14 cellular contexts compared by ENCODE assay signal in genomic region chr10:76115471-76116155, GRCh38.
DNase-seq lines count a peak whose midpoint lies in the region; ATAC-seq and TF ChIP-seq lines count a peak whose summit lies in the region.
"Had no signal": no experiment of that assay in that cellular context is flagged by ENCODE, and none has a peak within 500 bp of the region (broad histone marks: within the 10 kb centered on the region; RNA-seq: fewer than 3 reads in every experiment).

No MANE protein-coding gene starts in this region.

- no peak overlapping the region for H3K4me3 Mint-ChIP-seq in Caco-2 (ENCODE audit: unreplicated experiment)
- H3K4me3 Mint-ChIP-seq: B cell, mesothelial cell of epicardium had no signal

- no peak for TF ChIP-seq POLR2A in uterus (IDR thresholded peaks at IDR 0.05)

- H3K27me3 ChIP-seq in Caco-2 (replicated peaks; ENCODE audit: control insufficient read depth, insufficient read depth, low read length) (no peaks in the 10 kb centered on the region), uterus (no peaks in the 10 kb centered on the region)
- H3K27me3 ChIP-seq: esophagus squamous epithelium, upper lobe of left lung had no signal

- H3K9me3 ChIP-seq in Caco-2 = no peaks in the 10 kb centered on the region
- no peaks in the 10 kb centered on the region for H3K9me3 ChIP-seq in uterus
- H3K9me3 ChIP-seq: esophagus squamous epithelium, upper lobe of left lung had no signal

- CTCF ChIA-PET in Caco-2 (lab: Charles Lee) (interaction anchor here (2.1 kb wide), 1 partner anchor 65 kb away, joined by 7 read pairs; no protein-coding TSS in a partner anchor), HEK293T (lab: Yijun Ruan, JAX) (interaction anchor here (2.3 kb wide), 1 partner anchor 187 kb away, joined by 10 read pairs; no protein-coding TSS in a partner anchor)

- ATAC-seq in GM19035 (IDR thresholded peaks at IDR 0.05; ENCODE audit: unreplicated experiment) = no peak
- no peak for ATAC-seq in HG03565 (IDR thresholded peaks at IDR 0.05; ENCODE audit: unreplicated experiment)

- peaks cover 9% of the 10 kb centered on the region for H3K36me3 Mint-ChIP-seq in Caco-2 (ENCODE audit: insufficient read depth, unreplicated experiment)
- H3K36me3 Mint-ChIP-seq: mesothelial cell of epicardium had no signal

- no TSS peak for BruUV-seq in Caco-2 (replicated peaks; lab: Mats Ljungman, UMichigan)

- POLR2A ChIA-PET in Caco-2 (lab: Charles Lee) (no interaction called here), HEK293T (lab: Yijun Ruan, JAX) (interaction anchor here (0.6 to 2.4 kb wide), 6 partner anchors 188 to 715 kb away, joined by 3 to 9 read pairs (median 3); partner anchors contain the start of gene ZNF503)

- H3K4me1 ChIP-seq in Caco-2 (peaks cover 35% of the 10 kb centered on the region), uterus (no peaks in the 10 kb centered on the region)

- intact Hi-C loops in Caco-2 (cut with micrococcal nuclease; ENCODE audit: unreplicated experiment) = no loop called here
- intact Hi-C loops in uterus (cut with DNase I; ENCODE audit: low total_unique reads) = no loop called here

- H3K36me3 ChIP-seq in Caco-2 (ENCODE audit: control insufficient read depth, insufficient read depth, low read length) (no peaks in the 10 kb centered on the region), uterus (no peaks in the 10 kb centered on the region)
- H3K36me3 ChIP-seq: esophagus squamous epithelium, upper lobe of left lung had no signal

- peaks cover 16% of the 10 kb centered on the region for H3K9me3 Mint-ChIP-seq in Caco-2 (ENCODE audit: unreplicated experiment)
- H3K9me3 Mint-ChIP-seq: mesothelial cell of epicardium had no signal

- DNase-seq in Caco-2 (peak in 1 of 2 experiments; percentile 50), HEK293T (ENCODE audit: extremely low spot score) (no peak), SK-N-DZ (ENCODE audit: low spot score) (peak; percentile 77), myocyte (ENCODE audit: low read depth) (peak; percentile 94), uterus (no peak), iPS-NIHi11 (ENCODE audit: low spot score) (no peak)
- DNase-seq: activated T-cell treated with anti-CD3 and anti-CD28 coated beads, Interleukin-2, amount 50 U/mL, for 1 hour; cortex of kidney; esophagus squamous epithelium; upper lobe of left lung had no signal

- peaks cover 41% of the 10 kb centered on the region for H3K4me1 Mint-ChIP-seq in Caco-2 (ENCODE audit: low read depth, unreplicated experiment)
- H3K4me1 Mint-ChIP-seq: B cell had no signal

- peak overlapping the region; percentile 39 for H3K27ac Mint-ChIP-seq in Caco-2 (ENCODE audit: unreplicated experiment)
- H3K27ac Mint-ChIP-seq: B cell, mesothelial cell of epicardium had no signal

- no peak overlapping the region for H3K27ac ChIP-seq in uterus
- H3K27ac ChIP-seq: esophagus squamous epithelium, upper lobe of left lung had no signal

- no peaks in the 10 kb centered on the region for H3K27me3 Mint-ChIP-seq in Caco-2 (ENCODE audit: insufficient read depth, unreplicated experiment)

- TF ChIP-seq CTCF in Caco-2 (IDR thresholded peaks at IDR 0.05; ENCODE audit: insufficient read depth in 1 of 2, low read depth in 1 of 2, low read length in 1 of 2, severe bottlenecking in 1 of 2, unreplicated experiment in 1 of 2) (no peak), uterus (IDR thresholded peaks at IDR 0.05) (no peak)

- no peak overlapping the region for H3K4me3 ChIP-seq in Caco-2 (ENCODE audit: low read depth, low read length)
- no peak overlapping the region for H3K4me3 ChIP-seq in uterus
- H3K4me3 ChIP-seq: esophagus squamous epithelium, upper lobe of left lung had no signal

TF ChIP-seq in HEK293T, 16 proteins besides CTCF, POLR2A, EP300 and RAD21:
- TF ChIP-seq FOXA1 (IDR thresholded peaks at IDR 0.05) (no peak), NFRKB (IDR thresholded peaks at IDR 0.05) (no peak), PKNOX1 (IDR thresholded peaks at IDR 0.05) (peak; percentile 96), CTBP1 (IDR thresholded peaks at IDR 0.05; ENCODE audit: borderline replicate concordance) (peak; percentile 89), LEF1 (IDR thresholded peaks at IDR 0.05; ENCODE audit: borderline replicate concordance) (no peak)

Comparison
In these comparisons a context has a peak if more than half of its experiments do, and no peak if none do; other contexts are left out.
1. DNase-seq: peak in SK-N-DZ (single experiment) and myocyte (single experiment); none in HEK293T (single experiment), uterus (0 of 2) and iPS-NIHi11 (single experiment).